In genomic region chr6:158015545-158015944, GRCh38 we compare ENCODE assay signal across 13 cellular contexts.
"Had no signal": no experiment of that assay in that cellular context is flagged by ENCODE, and none has a peak within 500 bp of the region (broad histone marks: within the 10 kb centered on the region; RNA-seq: fewer than 3 reads in every experiment).

No MANE protein-coding gene starts in this region.

- DNase-seq: activated CD4-positive, alpha-beta T cell treated with anti-CD3 and anti-CD28 coated beads, Interleukin-2, amount 50 U/mL, for 48 hours; activated CD8-positive, alpha-beta memory T cell treated with anti-CD3 and anti-CD28 coated beads, Interleukin-2, amount 10 ng/mL, durations not matched to agents 7 days and 5 days; activated gamma-delta T cell; activated T-cell treated with anti-CD3 and anti-CD28 coated beads, Interleukin-2, amount 50 U/mL, for 24 hours; dermis blood vessel endothelial cell; hippocampal formation; kidney glomerular epithelial cell; naive B cell; right cardiac atrium had no signal

- H3K4me3 Mint-ChIP-seq: activated CD8-positive, alpha-beta memory T cell treated with anti-CD3 and anti-CD28 coated beads, Interleukin-2, amount 10 ng/mL, durations not matched to agents 7 days and 5 days; activated T-cell treated with anti-CD3 and anti-CD28 coated beads, Interleukin-2, amount 50 U/mL, for 24 hours; mesothelial cell of epicardium; naive B cell; stimulated activated memory B cell treated with anti-CD40 and anti-IgM and Interleukin-4, amounts not matched to agents 10 μg/mL and 1 μg/mL and 100 μg/mL, for 72 hours had no signal

- H3K27ac Mint-ChIP-seq: mesothelial cell of epicardium had no signal

- ATAC-seq: activated CD8-positive, alpha-beta memory T cell treated with anti-CD3 and anti-CD28 coated beads, Interleukin-2, amount 10 ng/mL, durations not matched to agents 7 days and 5 days; right cardiac atrium; stimulated activated memory B cell treated with anti-CD40 and anti-IgM and Interleukin-4, amounts not matched to agents 10 μg/mL and 1 μg/mL and 100 μg/mL, for 72 hours; upper lobe of right lung had no signal

- H3K27me3 Mint-ChIP-seq: activated CD8-positive, alpha-beta memory T cell treated with anti-CD3 and anti-CD28 coated beads, Interleukin-2, amount 10 ng/mL, durations not matched to agents 7 days and 5 days; activated T-cell treated with anti-CD3 and anti-CD28 coated beads, Interleukin-2, amount 50 U/mL, for 24 hours; naive B cell; stimulated activated memory B cell treated with anti-CD40 and anti-IgM and Interleukin-4, amounts not matched to agents 10 μg/mL and 1 μg/mL and 100 μg/mL, for 72 hours had no signal

- H3K9me3 Mint-ChIP-seq: activated T-cell treated with anti-CD3 and anti-CD28 coated beads, Interleukin-2, amount 50 U/mL, for 24 hours; naive B cell; stimulated activated memory B cell treated with anti-CD40 and anti-IgM and Interleukin-4, amounts not matched to agents 10 μg/mL and 1 μg/mL and 100 μg/mL, for 72 hours had no signal

- H3K9me3 ChIP-seq: suprapubic skin, upper lobe of right lung had no signal
